In the genomic region with DNA sequence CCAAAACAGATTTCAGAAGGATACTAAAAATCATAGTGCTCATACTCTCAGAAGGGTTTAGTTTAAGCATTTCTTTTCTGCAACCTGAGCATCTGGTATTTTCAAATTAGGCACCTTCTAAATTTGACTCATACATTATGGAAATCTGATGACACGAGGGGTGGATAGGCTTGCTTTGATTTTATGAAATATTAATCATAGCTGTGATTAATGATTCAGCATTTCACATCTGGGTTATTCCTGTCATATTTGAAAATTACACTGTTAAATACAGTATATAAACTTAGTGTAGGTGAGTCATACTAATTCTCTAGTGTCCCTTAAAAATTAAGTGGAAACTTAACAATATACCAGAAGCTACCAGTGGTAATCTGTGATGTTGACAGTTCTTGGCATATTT, we compare ENCODE assay signal across 21 cellular contexts. TPM values are rescaled to one million over a fixed set of nuclear protein-coding genes. Genes with fewer than 3 reads are reported as not detected.
A peak's percentile ranks its signal among the peaks of the same experiment; 100 is the strongest.
DNase-seq lines count a peak whose midpoint lies in the region; ATAC-seq, FAIRE-seq and TF ChIP-seq lines count a peak whose summit lies in the region.
"Had no signal": no experiment of that assay in that cellular context is flagged by ENCODE, and none has a peak within 500 bp of the region (broad histone marks: within the 10 kb centered on the region; RNA-seq: fewer than 3 reads in every experiment).

No MANE protein-coding gene starts in this region.

- POLR2A ChIA-PET in A549 (lab: Yijun Ruan, JAX): no interaction called here

- CTCF ChIA-PET in A549 (lab: Yijun Ruan, JAX): no interaction called here

- WGBS in A549 (ENCODE audit: missing lambda C conversion rate): 86% methylated on average over 1 of the region's 1 CpG
- 85 to 94% methylated on average over 1 of the region's 1 CpG for WGBS in upper lobe of left lung, 2 donors

- TF ChIP-seq CTCF in A549 (IDR thresholded peaks at IDR 0.05): no peak
- no peak for TF ChIP-seq CTCF in bronchial epithelial cell (IDR thresholded peaks at IDR 0.05; ENCODE audit: insufficient read depth, low read length, severe bottlenecking)
- TF ChIP-seq CTCF in foreskin keratinocyte (conservative IDR thresholded peaks at IDR 0.05): no peak
- no peak for TF ChIP-seq CTCF in upper lobe of left lung (IDR thresholded peaks at IDR 0.05)

- TF ChIP-seq POLR2A in A549 (IDR thresholded peaks at IDR 0.05; ENCODE audit: low read length) (no peak), upper lobe of left lung (IDR thresholded peaks at IDR 0.05) (no peak)

- intact Hi-C loops in Right ventricle myocardium superior (cut with DNase I): no loop called here

- no peaks in the 10 kb centered on the region for H3K36me3 ChIP-seq in bronchial epithelial cell (ENCODE audit: control insufficient read depth, insufficient read depth, low read length)
- H3K36me3 ChIP-seq in upper lobe of left lung: peaks cover 0 to 2% (median 0%) of the 10 kb centered on the region in 4 donors
- H3K36me3 ChIP-seq: BE2C had no signal

- ATAC-seq in A549 (no peak), foreskin keratinocyte (peak; percentile 87), upper lobe of left lung (ENCODE audit: low FRiP score in 2 of 2) (no peak), Right ventricle myocardium superior (ENCODE audit: poor library complexity) (no peak)

- TF ChIP-seq EP300 in A549 (IDR thresholded peaks at IDR 0.05): no peak
- no peak for TF ChIP-seq EP300 in upper lobe of left lung (IDR thresholded peaks at IDR 0.05)

- no peak overlapping the region for H3K4me2 ChIP-seq in A549

- H3K4me3 ChIP-seq in A549 (no peak overlapping the region), bronchial epithelial cell (ENCODE audit: low read depth, low read length) (no peak overlapping the region), upper lobe of left lung (no peak overlapping the region)

- H3K27ac ChIP-seq in A549 (no peak overlapping the region), foreskin keratinocyte (no peak overlapping the region), upper lobe of left lung (no peak overlapping the region)
- H3K27ac ChIP-seq: C4-2B, HL-60 had no signal

- H3K9me3 ChIP-seq in A549: no peaks in the 10 kb centered on the region
- H3K9me3 ChIP-seq in upper lobe of left lung: no peaks in the 10 kb centered on the region
- H3K9me3 ChIP-seq: BE2C had no signal

- no peak for DNase-seq in A549 (ENCODE audit: low read depth in 1 of 2, low spot score in 1 of 2)
- peak; percentile 38 for DNase-seq in HCEC 1CT
- peak; percentile 73 for DNase-seq in bronchial epithelial cell (ENCODE audit: low read depth)
- peak; percentile 14 to 20 for DNase-seq in foreskin keratinocyte
- DNase-seq in NCI-H128 (lab: John Stamatoyannopoulos, UW; ENCODE audit: unreplicated experiment): no peak
- no peak for DNase-seq in upper lobe of left lung
- DNase-seq in Right ventricle myocardium superior: no peak
- DNase-seq: BE2C; CD4-positive, alpha-beta memory T cell; COR-L47; DMS153; DMS79 treated with DMSO at 0.1 percent for 48 hours; EL; GDM1; GOT3; H9 had no signal

- H3K27me3 ChIP-seq in bronchial epithelial cell (ENCODE audit: control insufficient read depth, insufficient read depth, low read length) (no peaks in the 10 kb centered on the region), foreskin keratinocyte (no peaks in the 10 kb centered on the region), upper lobe of left lung (no peaks in the 10 kb centered on the region)
- H3K27me3 ChIP-seq: BE2C had no signal

- TF ChIP-seq RAD21 in A549 (conservative IDR thresholded peaks at IDR 0.05 in 1 of 2, IDR thresholded peaks at IDR 0.05 in 1 of 2): no peak

- no peaks in the 10 kb centered on the region for H3K4me1 ChIP-seq in A549
- peaks cover 5% of the 10 kb centered on the region for H3K4me1 ChIP-seq in foreskin keratinocyte
- H3K4me1 ChIP-seq in upper lobe of left lung: no peaks in the 10 kb centered on the region
- H3K4me1 ChIP-seq: BE2C had no signal

- no peak for FAIRE-seq in A549 (lab: Jason Lieb, UNC)
- no peak for FAIRE-seq in bronchial epithelial cell (lab: Jason Lieb, UNC)
- FAIRE-seq: A204.1, D721Med, GM12892 had no signal

TF ChIP-seq in A549, 52 proteins besides CTCF, POLR2A, EP300 and RAD21:
- TF ChIP-seq SREBF2 (IDR thresholded peaks at IDR 0.05) (no peak), SMC3 (IDR thresholded peaks at IDR 0.05) (no peak), FOXS1 (CRISPR knock-in tag; IDR thresholded peaks at IDR 0.05) (no peak), FOSB (CRISPR knock-in tag; IDR thresholded peaks at IDR 0.05) (no peak), HOXB13 (CRISPR knock-in tag; IDR thresholded peaks at IDR 0.05; ENCODE audit: low read depth) (no peak), BHLHE40 (IDR thresholded peaks at IDR 0.05; ENCODE audit: low read depth, low read length) (no peak), EHF (CRISPR knock-in tag; IDR thresholded peaks at IDR 0.05) (no peak), FOSL2 (IDR thresholded peaks at IDR 0.05) (no peak), FOSL2 (CRISPR knock-in tag; IDR thresholded peaks at IDR 0.05) (0 out of 2 replicates have a peak, but pooled peaks have one; percentile 22)

RNA-seq across cellular contexts. Expression of a gene that starts 47.7 kb away (rescaled TPM):
- polyA plus RNA-seq in A549 (2011; rRNA removed): 30.7 and 54.4 TPM in 2 replicates
- polyA plus RNA-seq in A549 (2012; cell fraction: cytosol; rRNA removed): 31.6 and 52.8 TPM in 2 replicates
- polyA plus RNA-seq in A549 (2012; cell fraction: nucleus; rRNA removed): 25.8 and 31.7 TPM in 2 replicates
- 40.5 to 45.5 TPM (median 42.5 TPM) in 3 replicates for polyA plus RNA-seq in A549 (2017; fragmentation: RNase III; extraction: RNeasy Plus Mini Kit Qiagen cat#74134 plus additional on column Dnase treatment)
- polyA minus RNA-seq in A549 (2011; rRNA and poly(A)+ RNA removed): 23.3 and 24.0 TPM in 2 replicates
- 24.5 and 35.6 TPM in 2 replicates for total RNA-seq in bronchial epithelial cell
- 34.6 and 43.2 TPM in 2 replicates for total RNA-seq in foreskin keratinocyte
- polyA plus RNA-seq in foreskin keratinocyte: 40.9 and 47.6 TPM in 2 replicates
- 10 to 100 TPM; 15.4 to 17.8 (median 17.0) TPM for total RNA-seq in upper lobe of left lung
- total RNA-seq in Right ventricle myocardium superior: 72.4 TPM

Comparison
In these comparisons a context has a peak if more than half of its experiments do, and no peak if none do; other contexts are left out.
1. DNase-seq: peak in HCEC 1CT (single experiment), bronchial epithelial cell (single experiment) and foreskin keratinocyte (2 of 2); none in A549 (0 of 2), NCI-H128 (single experiment), upper lobe of left lung (0 of 2) and Right ventricle myocardium superior (single experiment).